Comparison of ENCODE assay signal across 14 cellular contexts in the genomic region with DNA sequence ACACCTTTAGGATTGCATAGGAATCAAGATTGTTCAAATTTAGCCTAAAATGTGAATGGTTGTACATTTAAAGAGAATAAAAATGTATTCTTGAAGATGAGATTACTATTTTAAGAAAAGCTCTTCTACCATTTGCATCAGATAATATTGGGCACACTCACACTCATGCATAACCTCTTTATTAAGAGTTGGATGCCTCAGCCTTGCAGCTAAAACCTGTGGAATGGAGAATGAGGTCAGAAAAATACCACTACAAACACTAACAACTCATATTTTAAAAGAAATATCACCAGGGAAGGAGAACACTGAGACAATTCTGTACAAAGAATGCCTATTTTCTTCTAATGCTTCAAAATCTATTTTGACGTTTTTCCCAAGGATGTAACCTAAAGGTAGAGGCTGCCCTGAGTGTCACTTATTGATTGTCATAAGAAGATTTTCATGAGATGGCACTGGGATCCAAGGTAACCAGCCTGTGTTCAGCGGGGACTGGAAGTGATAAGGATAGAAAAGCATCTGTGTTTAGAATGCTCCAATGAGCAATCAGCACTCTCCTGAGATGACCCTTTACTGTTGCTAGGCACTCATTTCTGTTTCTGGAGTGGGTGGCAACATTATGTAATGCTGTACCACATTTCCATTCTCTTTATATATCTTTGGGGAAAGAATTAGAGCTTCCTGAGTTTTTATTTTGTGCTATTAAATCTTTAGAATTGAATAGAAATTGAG. TPM values are rescaled to one million over a fixed set of nuclear protein-coding genes. Genes with fewer than 3 reads are reported as not detected.
DNase-seq lines count a peak whose midpoint lies in the region; ATAC-seq, FAIRE-seq and TF ChIP-seq lines count a peak whose summit lies in the region.
"Had no signal": no experiment of that assay in that cellular context is flagged by ENCODE, and none has a peak within 500 bp of the region (broad histone marks: within the 10 kb centered on the region; RNA-seq: fewer than 3 reads in every experiment).

No MANE protein-coding gene starts in this region.

- H2AFZ ChIP-seq in K562 (ENCODE audit: low read depth, low read length): no peak overlapping the region
- H2AFZ ChIP-seq: hepatocyte had no signal

- no peaks in the 10 kb centered on the region for H3K9me3 Mint-ChIP-seq in immature natural killer cell
- H3K9me3 Mint-ChIP-seq: neural crest cell; T-helper 1 cell treated with Interleukin-12 subunit alpha and Interleukin-12 subunit beta and Interleukin-4 antibody, amounts not matched to agents 30 μg/mL and 1 μg/mL, for 36 hours had no signal

- H3K4me1 ChIP-seq in K562 (replicated peaks in 1 of 2; ENCODE audit: control insufficient read depth in 2 of 2, insufficient read depth in 2 of 2, low read length in 2 of 2): peaks cover 0 to 4% of the 10 kb centered on the region in 2 experiments; a peak in 2 of 5 replicates

- no peak for FAIRE-seq in K562 (lab: Jason Lieb, UNC)

- no peak overlapping the region for H3K27ac Mint-ChIP-seq in immature natural killer cell
- H3K27ac Mint-ChIP-seq: T-helper 1 cell treated with Interleukin-12 subunit alpha and Interleukin-12 subunit beta and Interleukin-4 antibody, amounts not matched to agents 30 μg/mL and 1 μg/mL, for 36 hours had no signal

- 0 out of 3 replicates have a peak, but pooled peaks cover 4% of the 10 kb centered on the region for H3K36me3 ChIP-seq in K562 (ENCODE audit: control insufficient read depth, insufficient read depth, low read length)

- no peak overlapping the region for H3K4me3 ChIP-seq in K562
- H3K4me3 ChIP-seq: body of pancreas, hepatocyte, testis had no signal

- H3K36me3 Mint-ChIP-seq in immature natural killer cell: peaks cover 0 to 5% (median 0%) of the 10 kb centered on the region in 3 donors

- no peaks in the 10 kb centered on the region for H3K9me1 ChIP-seq in K562 (ENCODE audit: control insufficient read depth, insufficient read depth, low read length)

- 35% methylated on average over 2 of the region's 2 CpGs for WGBS in K562 (ENCODE audit: insufficient coverage, low coverage, missing lambda C conversion rate)

- ATAC-seq in K562 (peak; percentile 58; the same call in 2 of the 3 replicates), HG03045 (IDR thresholded peaks at IDR 0.05; ENCODE audit: unreplicated experiment) (no peak)
- ATAC-seq: body of pancreas had no signal

- H3K4me2 ChIP-seq in K562 (ENCODE audit: insufficient read depth, low read length): no peak overlapping the region
- H3K4me2 ChIP-seq: hepatocyte had no signal

- POLR2A ChIA-PET in K562 (lab: Yijun Ruan, JAX): interaction anchor here (1.8 to 2.3 kb wide), 3 partner anchors 8 to 14 kb away, joined by 3 to 9 read pairs (median 6); no protein-coding TSS in a partner anchor

- no peaks in the 10 kb centered on the region for H3K27me3 ChIP-seq in K562 (ENCODE audit: control insufficient read depth in 2 of 2, insufficient read depth in 2 of 2, low read length in 2 of 2)
- H3K27me3 ChIP-seq: body of pancreas, hepatocyte, testis had no signal

- no peak for TF ChIP-seq RAD21 in K562 (CRISPR knock-in tag; conservative IDR thresholded peaks at IDR 0.05 in 1 of 2, IDR thresholded peaks at IDR 0.05 in 1 of 2)

- no peaks in the 10 kb centered on the region for H3K27me3 Mint-ChIP-seq in immature natural killer cell (ENCODE audit: low read depth in 3 of 3)

- H3K79me2 ChIP-seq in K562 (ENCODE audit: control insufficient read depth, insufficient read depth, low read length): no peaks in the 10 kb centered on the region

- peaks cover 0 to under 1% of the 10 kb centered on the region in 2 donors for H3K4me1 Mint-ChIP-seq in immature natural killer cell

- H3K9ac ChIP-seq in K562 (ENCODE audit: insufficient read depth in 1 of 2, low read depth in 2 of 2, low read length in 2 of 2): no peak overlapping the region

- no peak for TF ChIP-seq CTCF in K562 (IDR thresholded peaks at IDR 0.05 in 2 of 3, conservative IDR thresholded peaks at IDR 0.05 in 1 of 3; ENCODE audit: insufficient read depth in 2 of 3, low read depth in 1 of 3, low read length in 3 of 3)

- CTCF ChIA-PET in K562 (lab: Yijun Ruan, JAX; ENCODE audit: low intra/inter-chr PET ratio): no interaction called here

- no peak for TF ChIP-seq EP300 in K562 (IDR thresholded peaks at IDR 0.05; ENCODE audit: low read length)

- no peak overlapping the region for H3K4me3 Mint-ChIP-seq in immature natural killer cell
- H3K4me3 Mint-ChIP-seq: neural crest cell; T-helper 1 cell treated with Interleukin-12 subunit alpha and Interleukin-12 subunit beta and Interleukin-4 antibody, amounts not matched to agents 30 μg/mL and 1 μg/mL, for 36 hours had no signal

- intact Hi-C loops in K562 (cut with micrococcal nuclease): no loop called here

- H3K9me3 ChIP-seq in K562 (replicated peaks; ENCODE audit: control insufficient read depth, insufficient read depth, low read depth, low read length): no peaks in the 10 kb centered on the region
- H3K9me3 ChIP-seq: body of pancreas, testis had no signal

- H3K27ac ChIP-seq in K562 (ENCODE audit: extremely low read depth, low read depth, low read length): no peak overlapping the region
- H3K27ac ChIP-seq: body of pancreas, hepatocyte, testis had no signal

- in situ Hi-C loops in K562 (cut with MboI): no loop called here

- no peak for TF ChIP-seq POLR2A in K562 (conservative IDR thresholded peaks at IDR 0.05)

- BruUV-seq in K562 (replicated peaks; lab: Mats Ljungman, UMichigan): no TSS peak

- DNase-seq in DMS 273 treated with DMSO at 0.1 percent for 48 hours (lab: John Stamatoyannopoulos, UW): peak; percentile 72
- peak; percentile 1 for DNase-seq in NCI-H1417 treated with DMSO at 0.1 percent for 48 hours (lab: John Stamatoyannopoulos, UW)
- peak in 3 of 4 experiments; percentile 23 to 37 (median 35) for DNase-seq in K562 (ENCODE audit: extremely low read depth in 1 of 4, low spot score in 3 of 4)
- DNase-seq in left kidney (ENCODE audit: low read depth, low spot score): peak; percentile 15
- DNase-seq in iPS-NIHi11 (ENCODE audit: low spot score): no peak
- DNase-seq in GM19240 (ENCODE audit: insufficient read length, low spot score): no peak
- DNase-seq in immature natural killer cell: no peak
- DNase-seq: NCI-H2081 treated with DMSO at 0.1 percent for 48 hours, testis had no signal

- H4K20me1 ChIP-seq in K562 (replicated peaks; ENCODE audit: control insufficient read depth, insufficient read depth, low read length): no peaks in the 10 kb centered on the region; the same call in 1 of the 2 replicates

TF ChIP-seq in K562, 482 proteins besides CTCF, POLR2A, EP300 and RAD21:
- TF ChIP-seq, protein P1, sequence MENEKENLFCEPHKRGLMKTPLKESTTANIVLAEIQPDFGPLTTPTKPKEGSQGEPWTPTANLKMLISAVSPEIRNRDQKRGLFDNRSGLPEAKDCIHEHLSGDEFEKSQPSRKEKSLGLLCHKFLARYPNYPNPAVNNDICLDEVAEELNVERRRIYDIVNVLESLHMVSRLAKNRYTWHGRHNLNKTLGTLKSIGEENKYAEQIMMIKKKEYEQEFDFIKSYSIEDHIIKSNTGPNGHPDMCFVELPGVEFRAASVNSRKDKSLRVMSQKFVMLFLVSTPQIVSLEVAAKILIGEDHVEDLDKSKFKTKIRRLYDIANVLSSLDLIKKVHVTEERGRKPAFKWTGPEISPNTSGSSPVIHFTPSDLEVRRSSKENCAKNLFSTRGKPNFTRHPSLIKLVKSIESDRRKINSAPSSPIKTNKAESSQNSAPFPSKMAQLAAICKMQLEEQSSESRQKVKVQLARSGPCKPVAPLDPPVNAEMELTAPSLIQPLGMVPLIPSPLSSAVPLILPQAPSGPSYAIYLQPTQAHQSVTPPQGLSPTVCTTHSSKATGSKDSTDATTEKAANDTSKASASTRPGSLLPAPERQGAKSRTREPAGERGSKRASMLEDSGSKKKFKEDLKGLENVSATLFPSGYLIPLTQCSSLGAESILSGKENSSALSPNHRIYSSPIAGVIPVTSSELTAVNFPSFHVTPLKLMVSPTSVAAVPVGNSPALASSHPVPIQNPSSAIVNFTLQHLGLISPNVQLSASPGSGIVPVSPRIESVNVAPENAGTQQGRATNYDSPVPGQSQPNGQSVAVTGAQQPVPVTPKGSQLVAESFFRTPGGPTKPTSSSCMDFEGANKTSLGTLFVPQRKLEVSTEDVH (IDR thresholded peaks at IDR 0.05; ENCODE audit: low read depth, partially characterized antibody): no peak
- TF ChIP-seq RFX1 (IDR thresholded peaks at IDR 0.05): peak; percentile 29

RNA-seq across cellular contexts. Expression of gene REEP3, which starts 26.6 kb away (rescaled TPM):
- 3.8 and 11.4 TPM in 2 replicates for total RNA-seq in K562 (2011; cell fraction: chromatin; rRNA removed; ENCODE audit: low replicate concordance)
- total RNA-seq in K562 (2011; cell fraction: nucleolus; rRNA removed): 3.5 and 4.1 TPM in 2 replicates
- total RNA-seq in K562 (2011; cell fraction: nucleoplasm; rRNA removed): 9.5 and 18.6 TPM in 2 replicates
- total RNA-seq in K562 (2014; rRNA removed) (6.4 TPM in 2 replicates), K562 (2014; rRNA removed; fragmentation: Illumina TruSeq; extraction: Trizol) (10.2 and 12.6 TPM in 2 replicates), K562 (2015; rRNA removed; fragmentation: Illumina TruSeq; extraction: Trizol) (10.8 and 12.4 TPM in 2 replicates), K562 (2021) (10.3 and 10.6 TPM in 2 replicates)
- polyA plus RNA-seq in K562 (2011; rRNA removed) (6.1 and 9.2 TPM in 2 replicates), K562 (2014; fragmentation: Illumina TruSeq; extraction: Trizol) (9.2 and 13.4 TPM in 2 replicates), K562 (2014; fragmentation: Nextera tagmentation; extraction: Ambion mirVana) (1 to 10 TPM; 3.4 to 6.6 TPM), K562 (2014; rRNA removed) (4.6 and 5.2 TPM in 2 replicates), immature natural killer cell (1 to 10 TPM; 4.1 to 8.2 (median 5.2) TPM)
- polyA plus RNA-seq in K562 (2011; cell fraction: cytosol; rRNA removed): 2.7 and 4.5 TPM in 2 replicates
- 1.7 and 2.4 TPM in 2 replicates for polyA plus RNA-seq in K562 (2011; cell fraction: nucleus; rRNA removed)
- 4.1 and 5.4 TPM in 2 replicates for polyA plus RNA-seq in K562 (2012)
- polyA minus RNA-seq in K562 (2011; rRNA and poly(A)+ RNA removed): 8.9 and 10.7 TPM in 2 replicates
- polyA minus RNA-seq in K562 (2011; cell fraction: cytosol; rRNA and poly(A)+ RNA removed): 5.2 and 6.8 TPM in 2 replicates
- 2.8 and 4.2 TPM in 2 replicates for polyA minus RNA-seq in K562 (2011; cell fraction: nucleus; rRNA and poly(A)+ RNA removed)

Comparison
In these comparisons a context has a peak if more than half of its experiments do, and no peak if none do; other contexts are left out.
1. DNase-seq: peak in DMS 273 treated with DMSO at 0.1 percent for 48 hours (single experiment), NCI-H1417 treated with DMSO at 0.1 percent for 48 hours (single experiment), K562 (3 of 4) and left kidney (single experiment); none in iPS-NIHi11 (single experiment), GM19240 (single experiment) and immature natural killer cell (0 of 3).